ENCODE assay signal across 8 cellular contexts in genomic region chr5:134541736-134542376, GRCh38. TPM values are rescaled to one million over a fixed set of nuclear protein-coding genes. Genes with fewer than 3 reads are reported as not detected.
A peak's percentile ranks its signal among the peaks of the same experiment; 100 is the strongest.
DNase-seq lines count a peak whose midpoint lies in the region; ATAC-seq, FAIRE-seq and TF ChIP-seq lines count a peak whose summit lies in the region.

No MANE protein-coding gene starts in this region.

- H3K27me3 ChIP-seq in brain microvascular endothelial cell (replicated peaks): no peaks in the 10 kb centered on the region

- no peak for TF ChIP-seq CTCF in brain microvascular endothelial cell (IDR thresholded peaks at IDR 0.05; ENCODE audit: low read depth, low read length, missing control alignments)

- no peak for ATAC-seq in GM19351 (IDR thresholded peaks at IDR 0.05; ENCODE audit: unreplicated experiment)

- H3K4me3 ChIP-seq in brain microvascular endothelial cell (ENCODE audit: low read depth, low read length): no peak overlapping the region

- in situ Hi-C loops in brain microvascular endothelial cell (cut with HindIII; ENCODE audit: low pct_ligation_motif_present, low sequenced_read_pairs): no loop called here

- DNase-seq in D341Med (ENCODE audit: low spot score) (peak; percentile 28), HuH-7 (ENCODE audit: low spot score) (peak; percentile 36), brain microvascular endothelial cell (peak; percentile 30), myocyte (ENCODE audit: low read depth) (peak; percentile 79), SKM-1 (lab: John Stamatoyannopoulos, UW; ENCODE audit: unreplicated experiment) (no peak), hippocampal formation (lab: John Stamatoyannopoulos, UW) (no peak), GM19239 (ENCODE audit: insufficient read length, low spot score) (no peak)

- FAIRE-seq in GM19239 (lab: Jason Lieb, UNC): no peak

- no peak overlapping the region for H3K27ac ChIP-seq in brain microvascular endothelial cell

- peaks cover 9% of the 10 kb centered on the region for H3K36me3 ChIP-seq in brain microvascular endothelial cell (replicated peaks)

RNA-seq across cellular contexts. Expression of gene JADE2, which starts 16.4 kb away (rescaled TPM):
- 5.9 and 10.2 TPM in 2 replicates for total RNA-seq in myocyte
- 9.2 TPM for polyA plus RNA-seq in myocyte (2012)

Comparison
In these comparisons a context has a peak if more than half of its experiments do, and no peak if none do; other contexts are left out.
1. DNase-seq: peak in D341Med (single experiment), HuH-7 (single experiment), brain microvascular endothelial cell (single experiment) and myocyte (single experiment); none in SKM-1 (single experiment), hippocampal formation (0 of 2) and GM19239 (single experiment).